ENCODE assay signal across 1 cellular context in the genomic region with DNA sequence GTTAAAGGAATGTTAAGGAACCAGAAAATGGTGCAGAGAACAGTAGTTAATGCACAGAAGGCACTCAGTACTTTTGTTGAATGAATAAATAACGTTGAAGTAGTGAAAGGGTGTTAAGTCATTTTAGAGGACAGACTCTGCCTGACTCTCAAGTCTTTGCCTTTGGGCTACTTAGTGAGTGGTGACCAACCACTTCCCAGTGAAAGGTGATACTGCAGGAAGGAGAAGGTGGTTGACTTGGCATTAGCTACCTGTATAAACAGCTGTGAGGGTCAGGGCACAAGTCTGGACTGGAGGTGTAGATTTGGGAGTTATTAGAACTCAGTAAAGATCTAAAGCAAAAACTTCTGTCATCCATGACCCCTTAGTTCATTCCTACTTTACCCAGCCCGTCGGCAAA.
TF ChIP-seq lines count a peak whose summit lies in the region.

No MANE protein-coding gene starts in this region.

TF ChIP-seq in H1, 55 proteins besides CTCF, POLR2A, EP300 and RAD21 (continued from another document):
- TF ChIP-seq CEBPB (IDR thresholded peaks at IDR 0.05; ENCODE audit: low read depth, low read length) (no peak), ZNF274 (IDR thresholded peaks at IDR 0.05; ENCODE audit: borderline replicate concordance, extremely low read depth, low read length) (no peak), SIN3A (conservative IDR thresholded peaks at IDR 0.05 in 1 of 2, IDR thresholded peaks at IDR 0.05 in 1 of 2; ENCODE audit: low read depth in 1 of 2, low read length in 2 of 2) (no peak), RXRA (IDR thresholded peaks at IDR 0.05; ENCODE audit: insufficient read depth, low read depth, low read length) (no peak), RBBP5 (IDR thresholded peaks at IDR 0.05; ENCODE audit: borderline replicate concordance, low read depth, low read length) (no peak), BACH1 (IDR thresholded peaks at IDR 0.05; ENCODE audit: low read length) (no peak), SP2 (IDR thresholded peaks at IDR 0.05; ENCODE audit: low read length) (no peak), RNF2 (IDR thresholded peaks at IDR 0.05; ENCODE audit: borderline replicate concordance, low read depth, low read length, missing control alignments, poor library complexity, severe bottlenecking) (no peak), CREB1 (IDR thresholded peaks at IDR 0.05) (no peak), KDM5A (IDR thresholded peaks at IDR 0.05; ENCODE audit: low read length) (no peak)
